ENCODE assay signal across 9 cellular contexts in the genomic region with DNA sequence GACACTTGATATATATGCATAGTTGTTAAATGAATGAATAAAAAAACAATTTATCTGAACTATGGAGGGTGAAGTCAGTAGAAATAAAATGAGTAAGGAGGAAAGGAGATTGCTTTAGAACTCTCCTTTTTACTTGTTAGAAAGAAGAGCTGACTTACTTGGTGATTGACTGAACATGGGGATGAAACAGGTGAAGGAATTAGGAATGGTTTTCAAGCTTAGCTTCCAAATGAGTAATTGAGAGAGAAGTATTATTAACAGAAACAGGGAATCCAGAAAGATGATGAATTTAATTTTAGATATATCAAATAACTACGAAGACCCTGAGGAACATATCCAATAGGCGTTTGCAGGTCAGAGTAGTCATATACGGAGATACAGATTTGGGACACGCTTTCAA. TPM values are rescaled to one million over a fixed set of nuclear protein-coding genes. Genes with fewer than 3 reads are reported as not detected.
"Had no signal": no experiment of that assay in that cellular context is flagged by ENCODE, and none has a peak within 500 bp of the region (broad histone marks: within the 10 kb centered on the region; RNA-seq: fewer than 3 reads in every experiment).

No MANE protein-coding gene starts in this region.

- H3K36me3 ChIP-seq: HAP-1 had no signal

- H3K9me3 ChIP-seq: HAP-1 had no signal

- FAIRE-seq: HepG2 had no signal

- H3K4me3 Mint-ChIP-seq: HFFc6, IgD-negative memory B cell had no signal

- H3K4me1 ChIP-seq: HAP-1 had no signal

- DNase-seq: GM23248, GOT3, H7, HFFc6 had no signal

- H3K9ac ChIP-seq: GM23248 had no signal

- H3K27ac Mint-ChIP-seq: HFFc6, IgD-negative memory B cell had no signal

- H3K27ac ChIP-seq: GM23248, HL-60 had no signal

- H3K4me3 ChIP-seq: GM23248, HAP-1 had no signal

- H2AFZ ChIP-seq: GM23248 had no signal

- H3K9me3 Mint-ChIP-seq: HFFc6 had no signal

RNA-seq across cellular contexts. Expression of a gene that starts 33.6 kb away (rescaled TPM):
- polyA plus RNA-seq: IgD-negative memory B cell had no signal

RNA-seq across cellular contexts. Expression of a gene that starts 59.4 kb away (rescaled TPM):
- total RNA-seq: HepG2, HT1080 had no signal
- polyA plus RNA-seq: HepG2, IgD-negative memory B cell had no signal
